Comparison of ENCODE assay signal across 27 cellular contexts in the genomic region with DNA sequence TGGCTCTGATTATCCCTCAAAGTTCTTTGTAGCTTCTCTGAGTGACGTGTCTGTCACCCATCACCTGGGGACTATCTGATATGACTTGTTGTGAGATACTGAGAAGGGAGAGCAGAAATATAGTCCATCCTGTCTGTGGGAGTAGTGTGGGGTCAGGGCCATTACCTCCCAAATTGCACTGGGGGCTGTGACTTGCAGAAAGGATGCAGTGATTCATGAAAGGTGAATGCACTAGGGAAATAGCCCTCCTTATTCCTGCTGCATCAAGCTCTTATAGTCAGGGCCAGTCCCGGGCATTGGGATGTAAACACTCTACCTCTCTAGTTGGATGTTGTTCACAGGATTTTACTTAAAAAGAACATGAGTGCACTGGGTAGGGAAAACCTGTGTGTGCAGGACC.
"Had no signal": no experiment of that assay in that cellular context is flagged by ENCODE, and none has a peak within 500 bp of the region (broad histone marks: within the 10 kb centered on the region; RNA-seq: fewer than 3 reads in every experiment).

No MANE protein-coding gene starts in this region.

- ATAC-seq: activated T-cell treated with anti-CD3 and anti-CD28 coated beads, Interleukin-2, amount 50 U/mL, for 4 hours; activated T-helper 17 cell treated with anti-CD3 and anti-CD28 coated beads, Interleukin-2, amount 50 U/mL, for 72 hours; T-cell had no signal

- H3K27me3 ChIP-seq: brain microvascular endothelial cell had no signal

- H3K36me3 Mint-ChIP-seq: activated CD4-positive, alpha-beta memory T cell treated with anti-CD3 and anti-CD28 coated beads for 36 hours; activated naive CD8-positive, alpha-beta T cell; IgD-negative memory B cell; T-cell had no signal

- H3K36me3 ChIP-seq: brain microvascular endothelial cell had no signal

- DNase-seq: activated CD4-positive, alpha-beta memory T cell treated with anti-CD3 and anti-CD28 coated beads for 36 hours; activated CD4-positive, alpha-beta T cell treated with anti-CD3 and anti-CD28 coated beads, Interleukin-2, amount 10 ng/mL, durations not matched to agents 7 days and 5 days; activated CD4-positive, CD25-positive, alpha-beta regulatory T cell; activated CD8-positive, alpha-beta memory T cell treated with anti-CD3 and anti-CD28 coated beads for 24 hours; activated gamma-delta T cell; activated naive CD4-positive, alpha-beta T cell treated with anti-CD3 and anti-CD28 coated beads for 36 hours; activated T-cell treated with anti-CD3 and anti-CD28 coated beads, Interleukin-2, amount 50 U/mL, for 4 hours; amygdala; brain microvascular endothelial cell; KG1; NCI-H1092; NCI-H1417; NCI-H2029; NCI-H2107; NCI-H2171 treated with DMSO at 0.1 percent for 48 hours; NCI-H345; NCI-H510A treated with DMSO at 0.1 percent for 48 hours; NCI-H69; NK-92 treated with Interleukin-12 subunit alpha and Interleukin-12 subunit beta, amount 100 ng/mL, for 24 hours; SHP77 treated with DMSO at 0.1 percent for 48 hours; T-cell; T-helper 2 cell; T1000 had no signal

- H3K9me3 Mint-ChIP-seq: activated CD4-positive, alpha-beta T cell treated with anti-CD3 and anti-CD28 coated beads, Interleukin-2, amount 10 ng/mL, durations not matched to agents 7 days and 5 days; activated naive CD4-positive, alpha-beta T cell treated with anti-CD3 and anti-CD28 coated beads for 36 hours; activated T-cell treated with anti-CD3 and anti-CD28 coated beads, Interleukin-2, amount 50 U/mL, for 4 hours; activated T-helper 17 cell treated with anti-CD3 and anti-CD28 coated beads, Interleukin-2, amount 50 U/mL, for 72 hours had no signal

- H3K27ac ChIP-seq: brain microvascular endothelial cell, VCaP had no signal

- H3K27ac Mint-ChIP-seq: activated CD4-positive, alpha-beta memory T cell treated with anti-CD3 and anti-CD28 coated beads for 36 hours; activated CD4-positive, alpha-beta T cell treated with anti-CD3 and anti-CD28 coated beads, Interleukin-2, amount 10 ng/mL, durations not matched to agents 7 days and 5 days; activated naive CD4-positive, alpha-beta T cell treated with anti-CD3 and anti-CD28 coated beads for 36 hours; activated naive CD8-positive, alpha-beta T cell; activated T-helper 17 cell treated with anti-CD3 and anti-CD28 coated beads, Interleukin-2, amount 50 U/mL, for 72 hours; IgD-negative memory B cell; T-cell had no signal

- H3K4me3 Mint-ChIP-seq: activated CD4-positive, alpha-beta memory T cell treated with anti-CD3 and anti-CD28 coated beads for 36 hours; activated CD4-positive, alpha-beta T cell treated with anti-CD3 and anti-CD28 coated beads, Interleukin-2, amount 10 ng/mL, durations not matched to agents 7 days and 5 days; activated naive CD4-positive, alpha-beta T cell treated with anti-CD3 and anti-CD28 coated beads for 36 hours; activated naive CD8-positive, alpha-beta T cell; activated T-cell treated with anti-CD3 and anti-CD28 coated beads, Interleukin-2, amount 50 U/mL, for 4 hours; activated T-helper 17 cell treated with anti-CD3 and anti-CD28 coated beads, Interleukin-2, amount 50 U/mL, for 72 hours; IgD-negative memory B cell; T-cell had no signal

- H3K4me1 Mint-ChIP-seq: activated CD4-positive, alpha-beta T cell treated with anti-CD3 and anti-CD28 coated beads, Interleukin-2, amount 10 ng/mL, durations not matched to agents 7 days and 5 days; activated T-helper 17 cell treated with anti-CD3 and anti-CD28 coated beads, Interleukin-2, amount 50 U/mL, for 72 hours; IgD-negative memory B cell; T-cell had no signal

- H3K27me3 Mint-ChIP-seq: activated CD4-positive, alpha-beta memory T cell treated with anti-CD3 and anti-CD28 coated beads for 36 hours; activated CD4-positive, alpha-beta T cell treated with anti-CD3 and anti-CD28 coated beads, Interleukin-2, amount 10 ng/mL, durations not matched to agents 7 days and 5 days; IgD-negative memory B cell; T-cell had no signal
